ENCODE assay signal across 15 cellular contexts in the genomic region with DNA sequence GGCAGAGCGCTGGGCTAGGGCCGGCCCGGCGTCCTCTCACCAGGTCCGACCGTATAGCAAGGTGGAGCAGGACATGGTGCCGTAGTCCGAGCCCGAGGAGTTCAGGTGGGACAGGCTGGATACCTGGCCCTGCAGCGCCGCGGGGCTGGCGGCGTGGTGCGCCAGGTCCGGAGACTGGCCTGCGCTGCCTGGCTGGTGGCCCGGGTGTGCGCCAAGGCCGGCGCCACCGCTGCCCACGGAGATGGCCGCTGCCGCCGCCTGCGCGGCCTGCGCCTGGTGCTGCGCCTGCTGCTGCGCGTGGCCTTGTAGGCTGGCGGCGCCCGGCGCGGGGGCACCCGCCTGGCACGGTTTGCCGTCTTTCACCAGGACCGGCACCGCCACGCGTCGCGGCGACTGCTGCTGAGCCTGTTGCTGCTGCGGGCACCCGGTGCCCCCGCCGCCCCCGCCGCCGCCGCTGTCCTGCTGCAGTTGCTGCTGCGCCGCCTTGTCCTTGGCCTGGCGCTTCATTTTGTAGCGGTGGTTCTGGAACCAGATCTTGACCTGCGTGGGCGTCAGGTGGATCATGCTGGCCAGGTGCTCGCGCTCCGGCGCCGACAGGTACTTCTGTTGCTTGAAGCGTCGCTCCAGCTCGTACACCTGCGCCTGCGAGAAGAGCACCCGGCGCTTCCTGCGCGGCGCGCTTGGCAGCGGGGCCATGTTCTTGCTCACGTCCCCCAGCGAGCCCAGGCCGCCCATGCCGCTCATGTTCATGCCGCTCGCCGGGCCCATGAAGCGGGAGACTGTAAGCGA. TPM values are rescaled to one million over a fixed set of nuclear protein-coding genes. Genes with fewer than 3 reads are reported as not detected.
DNase-seq lines count a peak whose midpoint lies in the region; ATAC-seq and TF ChIP-seq lines count a peak whose summit lies in the region.
"Had no signal": no experiment of that assay in that cellular context is flagged by ENCODE, and none has a peak within 500 bp of the region (broad histone marks: within the 10 kb centered on the region; RNA-seq: fewer than 3 reads in every experiment).

No MANE protein-coding gene starts in this region.

- intact Hi-C loops in right cardiac atrium (cut with DNase I) (no loop called here), psoas muscle (cut with DNase I) (no loop called here)
- intact Hi-C loops in CD4-positive, alpha-beta T cell (cut with DNase I, micrococcal nuclease) = no loop called here

- peak overlapping the region; percentile 8 for H3K4me3 ChIP-seq in right cardiac atrium (ENCODE audit: low read length)
- H3K4me3 ChIP-seq in psoas muscle = peak overlapping the region; percentile 55
- H3K4me3 ChIP-seq: cardiac muscle cell, suprapubic skin had no signal

- H3K9me3 Mint-ChIP-seq in CD4-positive, alpha-beta T cell = no peaks in the 10 kb centered on the region
- H3K9me3 Mint-ChIP-seq: neural crest cell had no signal

- H3K27ac ChIP-seq in right cardiac atrium (ENCODE audit: low read length) (no peak overlapping the region), psoas muscle (no peak overlapping the region)
- H3K27ac ChIP-seq in CD4-positive, alpha-beta T cell (ENCODE audit: low read depth, low read length) = no peak overlapping the region
- H3K27ac ChIP-seq: cardiac muscle cell, suprapubic skin had no signal

- H3K9me3 ChIP-seq in right cardiac atrium (ENCODE audit: control insufficient read depth, low read length) (no peaks in the 10 kb centered on the region), psoas muscle (no peaks in the 10 kb centered on the region)
- no peaks in the 10 kb centered on the region for H3K9me3 ChIP-seq in CD4-positive, alpha-beta T cell (ENCODE audit: control insufficient read depth, low read length)
- H3K9me3 ChIP-seq: Caco-2, suprapubic skin had no signal

- ATAC-seq in right cardiac atrium (no peak), psoas muscle (peak in 3 of 4 donors; percentile 49 to 62 (median 60)), HG03108 (IDR thresholded peaks at IDR 0.05; ENCODE audit: unreplicated experiment) (no peak)
- ATAC-seq in CD4-positive, alpha-beta T cell (ENCODE audit: poor library complexity) = no peak

- CTCF ChIA-PET in CD4-positive, alpha-beta T cell (lab: Charles Lee) = no interaction called here

- H3K36me3 ChIP-seq in psoas muscle (ENCODE audit: insufficient read depth in 1 of 2, low read depth in 1 of 2) = no peaks in the 10 kb centered on the region
- H3K36me3 ChIP-seq: cardiac muscle cell, suprapubic skin had no signal

- H3K27ac Mint-ChIP-seq in CD4-positive, alpha-beta T cell = no peak overlapping the region

- no peak overlapping the region for H3K4me3 Mint-ChIP-seq in CD4-positive, alpha-beta T cell
- H3K4me3 Mint-ChIP-seq: neural crest cell had no signal

- H3K4me1 Mint-ChIP-seq in CD4-positive, alpha-beta T cell (ENCODE audit: low read depth) = peaks cover 13% of the 10 kb centered on the region

- peaks cover 70% of the 10 kb centered on the region for H3K27me3 Mint-ChIP-seq in CD4-positive, alpha-beta T cell

- H3K27me3 ChIP-seq in right cardiac atrium (ENCODE audit: control insufficient read depth, insufficient read depth) (peaks cover 7% of the 10 kb centered on the region), psoas muscle (ENCODE audit: insufficient read depth in 3 of 3, low read length in 2 of 3) (peaks cover 0 to 100% (median 68%) of the 10 kb centered on the region in 3 donors)
- peaks cover 87% of the 10 kb centered on the region for H3K27me3 ChIP-seq in CD4-positive, alpha-beta T cell (ENCODE audit: control insufficient read depth, insufficient read depth, low read length)

- H3K36me3 Mint-ChIP-seq in CD4-positive, alpha-beta T cell (ENCODE audit: low read depth) = no peaks in the 10 kb centered on the region

- POLR2A ChIA-PET in CD4-positive, alpha-beta T cell (lab: Charles Lee) = no interaction called here

- no peak for TF ChIP-seq CTCF in psoas muscle (IDR thresholded peaks at IDR 0.05)
- no peak for TF ChIP-seq CTCF in CD4-positive, alpha-beta T cell (IDR thresholded peaks at IDR 0.05)

- WGBS in right cardiac atrium = 3% methylated on average over 87 of the region's 87 CpGs
- 1 to 2% (median 1%) methylated on average over 67 to 87 of the region's 87 CpGs for WGBS in psoas muscle, 3 donors

- DNase-seq in DMS53 (lab: John Stamatoyannopoulos, UW) (peak; percentile 57), DMS53 treated with DMSO at 0.1 percent for 48 hours (lab: John Stamatoyannopoulos, UW; ENCODE audit: unreplicated experiment) (no peak), NCI-H1092 treated with DMSO at 0.1 percent for 48 hours (lab: John Stamatoyannopoulos, UW) (peak; percentile 70), right cardiac atrium (no peak), psoas muscle (no peak), cerebellar nuclear complex (lab: John Stamatoyannopoulos, UW) (no peak)
- DNase-seq in CD4-positive, alpha-beta T cell = no peak
- DNase-seq: activated naive CD4-positive, alpha-beta T cell treated with Interleukin-2 at 50 U/mL for 16 hours; glutamatergic neuron had no signal

- H3K4me1 ChIP-seq in right cardiac atrium (ENCODE audit: control insufficient read depth, insufficient read depth, low read length) (peaks cover 2% of the 10 kb centered on the region), psoas muscle (peaks cover 25% of the 10 kb centered on the region)

RNA-seq across cellular contexts. Expression of a gene that starts 2.6 kb away (rescaled TPM):
- under 1 TPM in 1 of 4 donors, not detected in 3; 0.25 TPM for total RNA-seq in right cardiac atrium
- not detected for polyA plus RNA-seq in right cardiac atrium
- total RNA-seq in psoas muscle = not detected
- not detected for polyA plus RNA-seq in psoas muscle
- not detected for total RNA-seq in CD4-positive, alpha-beta T cell
- total RNA-seq: cardiac muscle cell, liver, neural crest cell, suprapubic skin had no signal
- polyA plus RNA-seq: liver had no signal

Comparison
In these comparisons a context has a peak if more than half of its experiments do, and no peak if none do; other contexts are left out.
1. DNase-seq: peak in DMS53 (single experiment) and NCI-H1092 treated with DMSO at 0.1 percent for 48 hours (single experiment); none in DMS53 treated with DMSO at 0.1 percent for 48 hours (single experiment), right cardiac atrium (0 of 3), psoas muscle (0 of 2), CD4-positive, alpha-beta T cell (0 of 10) and cerebellar nuclear complex (0 of 2).
2. ATAC-seq: peak in psoas muscle (3 of 4); none in right cardiac atrium (0 of 2), CD4-positive, alpha-beta T cell (single experiment) and HG03108 (single experiment).